In the genomic region with DNA sequence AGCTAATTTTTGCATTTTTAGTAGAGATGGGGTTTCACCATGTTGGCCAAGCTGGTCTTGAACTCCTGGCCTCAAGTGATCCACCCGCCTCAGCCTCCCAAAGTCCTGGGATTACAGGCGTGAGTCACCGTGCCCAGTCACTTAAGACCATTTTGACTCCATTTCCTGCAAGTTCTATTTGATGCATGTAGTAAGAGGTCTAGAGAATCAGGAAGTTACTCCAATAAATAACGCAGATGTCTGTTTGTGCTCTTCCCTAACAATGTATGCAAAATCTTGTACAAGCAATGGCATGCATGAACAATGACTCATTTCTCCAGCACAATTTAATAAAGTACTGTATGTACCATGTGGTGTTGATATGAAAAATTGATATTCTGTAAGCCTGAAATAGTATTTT, we compare ENCODE assay signal across 8 cellular contexts. TPM values are rescaled to one million over a fixed set of nuclear protein-coding genes. Genes with fewer than 3 reads are reported as not detected.
A peak's percentile ranks its signal among the peaks of the same experiment; 100 is the strongest.
DNase-seq lines count a peak whose midpoint lies in the region; ATAC-seq and TF ChIP-seq lines count a peak whose summit lies in the region.
"Not testable (repeated sequence)": the region's sequence is repeated elsewhere in the genome, so short reads cannot be mapped to it uniquely, and the experiment has no call there.

No MANE protein-coding gene starts in this region.

- BruUV-seq in A673 (replicated peaks; lab: Mats Ljungman, UMichigan) = not testable (repeated sequence)

- H3K36me3 ChIP-seq in A673 (ENCODE audit: insufficient read depth, low read length, poor library complexity, severe bottlenecking); breast epithelium: not testable (repeated sequence)

- CTCF ChIA-PET in A673 (lab: Charles Lee) = not testable (repeated sequence)

- DNase-seq in A673 (ENCODE audit: low spot score) (peak; percentile 84), HCEC 1CT (peak; percentile 99), NCI-H526 (lab: John Stamatoyannopoulos, UW) (peak; percentile 24 to 42), fibroblast of pulmonary artery (ENCODE audit: low read depth) (peak; percentile 94), lung microvascular endothelial cell (ENCODE audit: low read depth in 2 of 2) (peak; percentile 49 to 99)
- DNase-seq in T-helper 17 cell; breast epithelium (ENCODE audit: low spot score in 2 of 2): not testable (repeated sequence)

- TF ChIP-seq CTCF in A673 (conservative IDR thresholded peaks at IDR 0.05; ENCODE audit: low read depth, low read length); breast epithelium (IDR thresholded peaks at IDR 0.05); fibroblast of pulmonary artery (IDR thresholded peaks at IDR 0.05; ENCODE audit: low read length, missing control alignments): not testable (repeated sequence)

- POLR2A ChIA-PET in A673 (lab: Charles Lee; ENCODE audit: low non-redundant PET) = not testable (repeated sequence)

- intact Hi-C loops in A673 (cut with micrococcal nuclease; ENCODE audit: unreplicated experiment) = loop anchor here (5.0 kb wide), 1 partner anchor 78 kb away; a partner anchor contains a TSS
- intact Hi-C loops in breast epithelium (cut with DNase I; ENCODE audit: low total_unique reads) = not testable (repeated sequence)

- H3K4me1 ChIP-seq in A673 (ENCODE audit: insufficient read depth, low read length, poor library complexity, severe bottlenecking) = peaks cover 50% of the 10 kb centered on the region
- H3K4me1 ChIP-seq in breast epithelium = peaks cover 0 to 14% of the 10 kb centered on the region in 2 donors

- H3K27ac ChIP-seq in A673 (ENCODE audit: low read depth, low read length, poor library complexity, severe bottlenecking) (peak overlapping the region; percentile 70), breast epithelium (peak overlapping the region; percentile 29 to 89), skin epidermis (peak overlapping the region in 18 of 21 experiments; percentile 17 to 79 (median 64))

- H3K27me3 Mint-ChIP-seq in T-helper 17 cell = not testable (repeated sequence)

- not testable (repeated sequence) for H3K4me3 ChIP-seq in A673 (ENCODE audit: low read depth, low read length, poor library complexity, severe bottlenecking); breast epithelium; fibroblast of pulmonary artery (replicated peaks; ENCODE audit: low read depth, low read length); skin epidermis

- peak overlapping the region; percentile 54 for H3K27ac Mint-ChIP-seq in T-helper 17 cell

- H3K27me3 ChIP-seq in A673 (replicated peaks; ENCODE audit: insufficient read depth, low read depth, low read length, poor library complexity); breast epithelium: not testable (repeated sequence)

- ATAC-seq in T-helper 17 cell = not testable (repeated sequence)

- TF ChIP-seq POLR2A in breast epithelium (IDR thresholded peaks at IDR 0.05) = not testable (repeated sequence)

- H3K36me3 Mint-ChIP-seq in T-helper 17 cell (ENCODE audit: low read depth) = not testable (repeated sequence)

- not testable (repeated sequence) for H3K9me3 ChIP-seq in A673 (ENCODE audit: low read depth, low read length, poor library complexity, severe bottlenecking); T-helper 17 cell (ENCODE audit: control insufficient read depth, low read length, poor library complexity, severe bottlenecking); breast epithelium

- H3K4me1 Mint-ChIP-seq in T-helper 17 cell = peaks cover 23% of the 10 kb centered on the region

- H3K4me3 Mint-ChIP-seq in T-helper 17 cell = not testable (repeated sequence)

RNA-seq across cellular contexts. Expression of a gene that starts 37.9 kb away (rescaled TPM):
- total RNA-seq in A673 (2021) = 27.5 and 30.9 TPM in 2 replicates
- total RNA-seq in T-helper 17 cell = 10 to 100 TPM; 45.5 to 49.4 TPM
- 10 to 100 TPM; 21.6 to 31.9 (median 26.7) TPM for total RNA-seq in breast epithelium
- 5.7 and 8.3 TPM in 2 replicates for total RNA-seq in lung microvascular endothelial cell

RNA-seq across cellular contexts. Expression of a gene that starts 43.1 kb away (rescaled TPM):
- total RNA-seq in A673 (2021) (0.28 TPM in 1 of 2 replicates, not detected in the other), T-helper 17 cell (under 1 TPM; 0.37 to 0.62 TPM), breast epithelium (1 to 10 TPM in 1 of 3 donors, under 1 TPM in 2; 0.48 to 2.8 (median 0.66) TPM), lung microvascular endothelial cell (0.40 and 0.65 TPM in 2 replicates)

RNA-seq across cellular contexts. Expression of a gene that starts 43.3 kb away (rescaled TPM):
- 147 and 150 TPM in 2 replicates for total RNA-seq in A673 (2021)
- 10 to 100 TPM; 81.0 to 96.3 TPM for total RNA-seq in T-helper 17 cell
- total RNA-seq in breast epithelium = 100 to 1,000 TPM in 1 of 3 donors, 10 to 100 TPM in 2; 82.9 to 135 (median 96.7) TPM
- total RNA-seq in lung microvascular endothelial cell = 42.9 and 47.2 TPM in 2 replicates
